ENCODE assay signal across 24 cellular contexts in the genomic region with DNA sequence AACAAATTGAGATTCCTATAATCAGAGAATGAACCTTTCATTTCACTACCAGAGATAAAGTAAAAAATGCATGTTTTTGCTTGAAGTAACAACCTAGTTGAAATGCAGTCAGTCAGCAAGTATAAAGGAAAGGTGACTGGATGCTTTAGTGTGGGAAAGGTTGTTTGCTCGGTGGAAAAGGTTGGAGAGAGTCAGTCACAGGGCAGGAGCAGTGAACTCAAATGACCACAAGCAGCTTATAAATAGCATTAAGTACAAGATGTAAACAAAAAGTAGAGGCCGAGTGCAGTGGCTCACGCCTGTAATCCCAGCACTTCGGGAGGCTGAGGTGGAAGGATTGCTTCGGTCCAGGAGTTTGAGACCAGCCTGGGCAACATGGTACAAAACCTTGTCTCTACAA.
DNase-seq lines count a peak whose midpoint lies in the region; ATAC-seq, FAIRE-seq and TF ChIP-seq lines count a peak whose summit lies in the region.
"Had no signal": no experiment of that assay in that cellular context is flagged by ENCODE, and none has a peak within 500 bp of the region (broad histone marks: within the 10 kb centered on the region; RNA-seq: fewer than 3 reads in every experiment).

No MANE protein-coding gene starts in this region.

- no peak overlapping the region for H3K4me3 ChIP-seq in Caco-2 (ENCODE audit: low read depth, low read length)
- 0 out of 2 replicates have a peak overlapping the region, but pooled peaks have one; percentile 1 for H3K4me3 ChIP-seq in Karpas-422 (ENCODE audit: low read length)
- no peak overlapping the region for H3K4me3 ChIP-seq in astrocyte (ENCODE audit: insufficient read depth, low read depth, low read length)
- H3K4me3 ChIP-seq in sigmoid colon = no peak overlapping the region
- H3K4me3 ChIP-seq: cardiac muscle cell, lung, Peyer's patch, prostate gland had no signal

- H3K4me1 Mint-ChIP-seq in Caco-2 (ENCODE audit: low read depth, unreplicated experiment) = peaks cover 19% of the 10 kb centered on the region
- H3K4me1 Mint-ChIP-seq in astrocyte (ENCODE audit: low read depth, unreplicated experiment) = peaks cover 1% of the 10 kb centered on the region
- H3K4me1 Mint-ChIP-seq in nephron progenitor cell = peaks cover 18% of the 10 kb centered on the region

- peaks cover 6% of the 10 kb centered on the region for H3K36me3 Mint-ChIP-seq in Caco-2 (ENCODE audit: insufficient read depth, unreplicated experiment)
- H3K36me3 Mint-ChIP-seq in astrocyte (ENCODE audit: low read depth, unreplicated experiment) = peaks cover 5% of the 10 kb centered on the region
- peaks cover 56% of the 10 kb centered on the region for H3K36me3 Mint-ChIP-seq in nephron progenitor cell (ENCODE audit: low read depth)
- H3K36me3 Mint-ChIP-seq: T-cell had no signal

- H3K4me3 Mint-ChIP-seq in Caco-2 (ENCODE audit: unreplicated experiment) (no peak overlapping the region), astrocyte (ENCODE audit: unreplicated experiment) (no peak overlapping the region), nephron progenitor cell (no peak overlapping the region)
- H3K4me3 Mint-ChIP-seq: activated T-cell treated with anti-CD3 and anti-CD28 coated beads, Interleukin-2, amount 50 U/mL, for 24 hours; HFFc6; T-cell; type B pancreatic cell had no signal

- no peak for TF ChIP-seq EP300 in sigmoid colon (IDR thresholded peaks at IDR 0.05)

- no peaks in the 10 kb centered on the region for H3K9me2 ChIP-seq in Karpas-422 (replicated peaks; ENCODE audit: insufficient read depth, low read length)

- H3K9ac ChIP-seq in Karpas-422 (ENCODE audit: low read length) = peak overlapping the region; percentile 36
- H3K9ac ChIP-seq in astrocyte (ENCODE audit: low read length) = peak overlapping the region; percentile 27

- no peaks in the 10 kb centered on the region for H3K36me3 ChIP-seq in Caco-2 (ENCODE audit: control insufficient read depth, insufficient read depth, low read length)
- H3K36me3 ChIP-seq in Karpas-422 (ENCODE audit: insufficient read depth, low read length) = peaks cover 7% of the 10 kb centered on the region; the same call in 1 of the 2 replicates
- H3K36me3 ChIP-seq in astrocyte (ENCODE audit: insufficient read depth, low read length) = peaks cover 4% of the 10 kb centered on the region
- H3K36me3 ChIP-seq in sigmoid colon = peaks cover 0 to 6% (median 0%) of the 10 kb centered on the region in 4 donors
- H3K36me3 ChIP-seq: cardiac muscle cell, Peyer's patch, prostate gland had no signal

- no peaks in the 10 kb centered on the region for H4K20me1 ChIP-seq in Karpas-422 (ENCODE audit: insufficient read depth, low read depth, low read length)
- peaks cover 27% of the 10 kb centered on the region for H4K20me1 ChIP-seq in astrocyte (ENCODE audit: insufficient read depth, low read length)

- no peaks in the 10 kb centered on the region for H3K9me3 Mint-ChIP-seq in Caco-2 (ENCODE audit: unreplicated experiment)
- no peaks in the 10 kb centered on the region for H3K9me3 Mint-ChIP-seq in astrocyte (ENCODE audit: unreplicated experiment)
- peaks cover 9% of the 10 kb centered on the region for H3K9me3 Mint-ChIP-seq in nephron progenitor cell
- H3K9me3 Mint-ChIP-seq: activated T-cell treated with anti-CD3 and anti-CD28 coated beads, Interleukin-2, amount 50 U/mL, for 24 hours; HFFc6; T-cell; type B pancreatic cell had no signal

- TF ChIP-seq CTCF in Caco-2 (IDR thresholded peaks at IDR 0.05; ENCODE audit: insufficient read depth in 1 of 2, low read depth in 1 of 2, low read length in 1 of 2, severe bottlenecking in 1 of 2, unreplicated experiment in 1 of 2) (no peak), astrocyte (IDR thresholded peaks at IDR 0.05; ENCODE audit: insufficient read depth, low read depth, low read length) (no peak), nephron progenitor cell (IDR thresholded peaks at IDR 0.05) (no peak), sigmoid colon (IDR thresholded peaks at IDR 0.05) (no peak)

- H3K27ac Mint-ChIP-seq in Caco-2 (ENCODE audit: unreplicated experiment) (peak overlapping the region; percentile 14), astrocyte (ENCODE audit: unreplicated experiment) (no peak overlapping the region), nephron progenitor cell (peak overlapping the region; percentile 46)
- H3K27ac Mint-ChIP-seq: activated T-cell treated with anti-CD3 and anti-CD28 coated beads, Interleukin-2, amount 50 U/mL, for 24 hours; HFFc6; T-cell; type B pancreatic cell had no signal

- no peaks in the 10 kb centered on the region for H3K27me3 Mint-ChIP-seq in Caco-2 (ENCODE audit: insufficient read depth, unreplicated experiment)
- H3K27me3 Mint-ChIP-seq in astrocyte (ENCODE audit: low read depth, unreplicated experiment) = no peaks in the 10 kb centered on the region
- no peaks in the 10 kb centered on the region for H3K27me3 Mint-ChIP-seq in nephron progenitor cell (ENCODE audit: low read depth, poor library complexity)
- H3K27me3 Mint-ChIP-seq: activated T-cell treated with anti-CD3 and anti-CD28 coated beads, Interleukin-2, amount 50 U/mL, for 24 hours; T-cell; type B pancreatic cell had no signal

- TF ChIP-seq POLR2A in sigmoid colon (IDR thresholded peaks at IDR 0.05) = no peak

- H3K4me2 ChIP-seq in Karpas-422 (ENCODE audit: low read depth, low read length, poor library complexity, severe bottlenecking) = peak overlapping the region; percentile 69
- H3K4me2 ChIP-seq in astrocyte (ENCODE audit: low read length) = no peak overlapping the region

- H3K9me3 ChIP-seq in Caco-2 = no peaks in the 10 kb centered on the region
- no peaks in the 10 kb centered on the region for H3K9me3 ChIP-seq in Karpas-422 (ENCODE audit: low read length)
- H3K9me3 ChIP-seq in astrocyte (ENCODE audit: insufficient read depth, low read depth, low read length) = no peaks in the 10 kb centered on the region
- no peaks in the 10 kb centered on the region for H3K9me3 ChIP-seq in sigmoid colon
- H3K9me3 ChIP-seq: BE2C, Peyer's patch, prostate gland had no signal

- intact Hi-C loops in Caco-2 (cut with micrococcal nuclease; ENCODE audit: unreplicated experiment) (loop anchor here (2.0 to 10.0 kb wide), 2 partner anchors 30 to 896 kb away; no protein-coding TSS in a partner anchor), sigmoid colon (cut with DNase I) (loop anchor here (10.0 kb wide), 1 partner anchor 336 kb away; no protein-coding TSS in a partner anchor)

- CTCF ChIA-PET in Caco-2 (lab: Charles Lee) = interaction anchor here (1.0 to 1.4 kb wide), 2 partner anchors 240 to 648 kb away, joined by 3 to 11 read pairs; no protein-coding TSS in a partner anchor

- FAIRE-seq in astrocyte (lab: Jason Lieb, UNC) = no peak
- FAIRE-seq: D721Med had no signal

- H2AFZ ChIP-seq in Karpas-422 (ENCODE audit: low read length) (no peak overlapping the region), astrocyte (ENCODE audit: low read depth, low read length) (no peak overlapping the region)

- no peak for ATAC-seq in GM19023 (IDR thresholded peaks at IDR 0.05; ENCODE audit: unreplicated experiment)
- ATAC-seq: T-cell had no signal

- WGBS in sigmoid colon, 2 donors = 88 to 89% methylated on average over 5 of the region's 5 CpGs

- BruUV-seq in Caco-2 (replicated peaks; lab: Mats Ljungman, UMichigan) = no TSS peak

- DNase-seq in Caco-2 (no peak), Karpas-422 (no peak), astrocyte (ENCODE audit: low read depth) (no peak), nephron progenitor cell (no peak), NCI-H2081 treated with DMSO at 0.1 percent for 48 hours (lab: John Stamatoyannopoulos, UW) (no peak), activated gamma-delta T cell treated with Interleukin-2 at 50 U/mL for 16 hours (no peak), sigmoid colon (no peak)
- DNase-seq: activated CD4-positive, alpha-beta T cell treated with anti-CD3 and anti-CD28 coated beads for 4 hours; activated naive CD4-positive, alpha-beta T cell treated with Interleukin-2 at 50 U/mL for 16 hours; activated T-cell treated with anti-CD3 and anti-CD28 coated beads, Interleukin-2, amount 50 U/mL, for 24 hours; amygdala; BE2C; HFFc6; NCI-H1436 treated with DMSO at 0.1 percent for 48 hours; SIG-M5; stimulated activated CD8-positive, alpha-beta memory T cell treated with anti-CD3 and anti-CD28 coated beads, Interleukin-4, amount 100 ng/mL, for 48 hours; T-cell had no signal

- H3K27me3 ChIP-seq in Caco-2 (replicated peaks; ENCODE audit: control insufficient read depth, insufficient read depth, low read length) (no peaks in the 10 kb centered on the region), Karpas-422 (ENCODE audit: low read length) (no peaks in the 10 kb centered on the region), astrocyte (ENCODE audit: insufficient read depth, low read length) (no peaks in the 10 kb centered on the region), sigmoid colon (no peaks in the 10 kb centered on the region)
- H3K27me3 ChIP-seq: BE2C, cardiac muscle cell, Peyer's patch had no signal

- H3K79me2 ChIP-seq in Karpas-422 (ENCODE audit: low read length) (peaks cover 54% of the 10 kb centered on the region), astrocyte (ENCODE audit: insufficient read depth, low read length) (peaks cover 23% of the 10 kb centered on the region)

- H3K27ac ChIP-seq in Karpas-422 (ENCODE audit: low read length) (peak overlapping the region; percentile 83), astrocyte (ENCODE audit: low read depth, low read length) (no peak overlapping the region), sigmoid colon (no peak overlapping the region)
- H3K27ac ChIP-seq: cardiac muscle cell, prostate gland had no signal

- POLR2A ChIA-PET in Caco-2 (lab: Charles Lee) = no interaction called here

- H3K4me1 ChIP-seq in Caco-2 = 0 out of 2 replicates have a peak, but pooled peaks cover 10% of the 10 kb centered on the region
- H3K4me1 ChIP-seq in Karpas-422 (ENCODE audit: low read length) = peaks cover 59% of the 10 kb centered on the region
- no peaks in the 10 kb centered on the region for H3K4me1 ChIP-seq in astrocyte (ENCODE audit: insufficient read depth, low read length)
- no peaks in the 10 kb centered on the region for H3K4me1 ChIP-seq in sigmoid colon
- H3K4me1 ChIP-seq: BE2C, Peyer's patch, prostate gland had no signal
